1 cellular context compared by ENCODE assay signal in genomic region chr17:72447251-72447640, GRCh38.
TF ChIP-seq lines count a peak whose summit lies in the region.

No MANE protein-coding gene starts in this region.

TF ChIP-seq in HepG2, 621 proteins besides CTCF, POLR2A, EP300 and RAD21 (continued from another document and continues in another):
- TF ChIP-seq, protein P1, sequence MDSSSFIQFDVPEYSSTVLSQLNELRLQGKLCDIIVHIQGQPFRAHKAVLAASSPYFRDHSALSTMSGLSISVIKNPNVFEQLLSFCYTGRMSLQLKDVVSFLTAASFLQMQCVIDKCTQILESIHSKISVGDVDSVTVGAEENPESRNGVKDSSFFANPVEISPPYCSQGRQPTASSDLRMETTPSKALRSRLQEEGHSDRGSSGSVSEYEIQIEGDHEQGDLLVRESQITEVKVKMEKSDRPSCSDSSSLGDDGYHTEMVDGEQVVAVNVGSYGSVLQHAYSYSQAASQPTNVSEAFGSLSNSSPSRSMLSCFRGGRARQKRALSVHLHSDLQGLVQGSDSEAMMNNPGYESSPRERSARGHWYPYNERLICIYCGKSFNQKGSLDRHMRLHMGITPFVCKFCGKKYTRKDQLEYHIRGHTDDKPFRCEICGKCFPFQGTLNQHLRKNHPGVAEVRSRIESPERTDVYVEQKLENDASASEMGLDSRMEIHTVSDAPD (CRISPR knock-in tag; IDR thresholded peaks at IDR 0.05) = peak; percentile 50; the same call in 1 of the 2 replicates
- TF ChIP-seq TEF (CRISPR knock-in tag; IDR thresholded peaks at IDR 0.05) (no peak), GABPB1 (CRISPR knock-in tag; IDR thresholded peaks at IDR 0.05) (no peak), TP53 (CRISPR knock-in tag; conservative IDR thresholded peaks at IDR 0.05) (no peak), RBM39 (IDR thresholded peaks at IDR 0.05; ENCODE audit: low read depth, low read length, poor library complexity, severe bottlenecking) (no peak), THAP9 (CRISPR knock-in tag; IDR thresholded peaks at IDR 0.05; ENCODE audit: borderline replicate concordance) (no peak), SKI (IDR thresholded peaks at IDR 0.05; ENCODE audit: partially characterized antibody) (peak; percentile 81), KDM1A (CRISPR knock-in tag; IDR thresholded peaks at IDR 0.05) (no peak), GATAD1 (CRISPR knock-in tag; IDR thresholded peaks at IDR 0.05) (0 out of 2 replicates have a peak, but pooled peaks have one; percentile 46), ZFY (CRISPR knock-in tag; IDR thresholded peaks at IDR 0.05) (no peak), ZNF30 (CRISPR knock-in tag; IDR thresholded peaks at IDR 0.05) (no peak), TARDBP (CRISPR knock-in tag; IDR thresholded peaks at IDR 0.05) (peak; percentile 88; the same call in 1 of the 2 replicates), KLF13 (CRISPR knock-in tag; IDR thresholded peaks at IDR 0.05) (no peak), RARA (CRISPR knock-in tag; IDR thresholded peaks at IDR 0.05) (peak; percentile 99), RELA (CRISPR knock-in tag; IDR thresholded peaks at IDR 0.05) (peak; percentile 51; the same call in 1 of the 2 replicates), ATF4 (CRISPR knock-in tag; IDR thresholded peaks at IDR 0.05) (no peak), TEAD3 (CRISPR knock-in tag; optimal IDR thresholded peaks at IDR 0.05; ENCODE audit: borderline replicate concordance) (peak; percentile 72), ZNF282 (IDR thresholded peaks at IDR 0.05; ENCODE audit: partially characterized antibody) (no peak), HMG20A (CRISPR knock-in tag; IDR thresholded peaks at IDR 0.05; ENCODE audit: borderline replicate concordance) (peak; percentile 89), SIX4 (CRISPR knock-in tag; IDR thresholded peaks at IDR 0.05) (peak; percentile 94), CAMTA2 (CRISPR knock-in tag; IDR thresholded peaks at IDR 0.05; ENCODE audit: borderline replicate concordance) (no peak), SATB2 (CRISPR knock-in tag; IDR thresholded peaks at IDR 0.05) (no peak), GZF1 (CRISPR knock-in tag; IDR thresholded peaks at IDR 0.05) (no peak), BCLAF1 (IDR thresholded peaks at IDR 0.05) (no peak), BCL3 (CRISPR knock-in tag; IDR thresholded peaks at IDR 0.05) (no peak), ZBTB33 (CRISPR knock-in tag; IDR thresholded peaks at IDR 0.05) (no peak; the same call in 1 of the 2 replicates), ZBTB14 (CRISPR knock-in tag; IDR thresholded peaks at IDR 0.05) (no peak), FOSL2 (CRISPR knock-in tag; IDR thresholded peaks at IDR 0.05) (peak; percentile 52)
- TF ChIP-seq, protein P2, sequence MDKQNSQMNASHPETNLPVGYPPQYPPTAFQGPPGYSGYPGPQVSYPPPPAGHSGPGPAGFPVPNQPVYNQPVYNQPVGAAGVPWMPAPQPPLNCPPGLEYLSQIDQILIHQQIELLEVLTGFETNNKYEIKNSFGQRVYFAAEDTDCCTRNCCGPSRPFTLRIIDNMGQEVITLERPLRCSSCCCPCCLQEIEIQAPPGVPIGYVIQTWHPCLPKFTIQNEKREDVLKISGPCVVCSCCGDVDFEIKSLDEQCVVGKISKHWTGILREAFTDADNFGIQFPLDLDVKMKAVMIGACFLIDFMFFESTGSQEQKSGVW (CRISPR knock-in tag; IDR thresholded peaks at IDR 0.05; ENCODE audit: borderline replicate concordance) = no peak
- TF ChIP-seq, protein P3, sequence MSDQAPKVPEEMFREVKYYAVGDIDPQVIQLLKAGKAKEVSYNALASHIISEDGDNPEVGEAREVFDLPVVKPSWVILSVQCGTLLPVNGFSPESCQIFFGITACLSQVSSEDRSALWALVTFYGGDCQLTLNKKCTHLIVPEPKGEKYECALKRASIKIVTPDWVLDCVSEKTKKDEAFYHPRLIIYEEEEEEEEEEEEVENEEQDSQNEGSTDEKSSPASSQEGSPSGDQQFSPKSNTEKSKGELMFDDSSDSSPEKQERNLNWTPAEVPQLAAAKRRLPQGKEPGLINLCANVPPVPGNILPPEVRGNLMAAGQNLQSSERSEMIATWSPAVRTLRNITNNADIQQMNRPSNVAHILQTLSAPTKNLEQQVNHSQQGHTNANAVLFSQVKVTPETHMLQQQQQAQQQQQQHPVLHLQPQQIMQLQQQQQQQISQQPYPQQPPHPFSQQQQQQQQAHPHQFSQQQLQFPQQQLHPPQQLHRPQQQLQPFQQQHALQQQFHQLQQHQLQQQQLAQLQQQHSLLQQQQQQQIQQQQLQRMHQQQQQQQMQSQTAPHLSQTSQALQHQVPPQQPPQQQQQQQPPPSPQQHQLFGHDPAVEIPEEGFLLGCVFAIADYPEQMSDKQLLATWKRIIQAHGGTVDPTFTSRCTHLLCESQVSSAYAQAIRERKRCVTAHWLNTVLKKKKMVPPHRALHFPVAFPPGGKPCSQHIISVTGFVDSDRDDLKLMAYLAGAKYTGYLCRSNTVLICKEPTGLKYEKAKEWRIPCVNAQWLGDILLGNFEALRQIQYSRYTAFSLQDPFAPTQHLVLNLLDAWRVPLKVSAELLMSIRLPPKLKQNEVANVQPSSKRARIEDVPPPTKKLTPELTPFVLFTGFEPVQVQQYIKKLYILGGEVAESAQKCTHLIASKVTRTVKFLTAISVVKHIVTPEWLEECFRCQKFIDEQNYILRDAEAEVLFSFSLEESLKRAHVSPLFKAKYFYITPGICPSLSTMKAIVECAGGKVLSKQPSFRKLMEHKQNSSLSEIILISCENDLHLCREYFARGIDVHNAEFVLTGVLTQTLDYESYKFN (CRISPR knock-in tag; conservative IDR thresholded peaks at IDR 0.05) = peak; percentile 93
- TF ChIP-seq, protein P4, sequence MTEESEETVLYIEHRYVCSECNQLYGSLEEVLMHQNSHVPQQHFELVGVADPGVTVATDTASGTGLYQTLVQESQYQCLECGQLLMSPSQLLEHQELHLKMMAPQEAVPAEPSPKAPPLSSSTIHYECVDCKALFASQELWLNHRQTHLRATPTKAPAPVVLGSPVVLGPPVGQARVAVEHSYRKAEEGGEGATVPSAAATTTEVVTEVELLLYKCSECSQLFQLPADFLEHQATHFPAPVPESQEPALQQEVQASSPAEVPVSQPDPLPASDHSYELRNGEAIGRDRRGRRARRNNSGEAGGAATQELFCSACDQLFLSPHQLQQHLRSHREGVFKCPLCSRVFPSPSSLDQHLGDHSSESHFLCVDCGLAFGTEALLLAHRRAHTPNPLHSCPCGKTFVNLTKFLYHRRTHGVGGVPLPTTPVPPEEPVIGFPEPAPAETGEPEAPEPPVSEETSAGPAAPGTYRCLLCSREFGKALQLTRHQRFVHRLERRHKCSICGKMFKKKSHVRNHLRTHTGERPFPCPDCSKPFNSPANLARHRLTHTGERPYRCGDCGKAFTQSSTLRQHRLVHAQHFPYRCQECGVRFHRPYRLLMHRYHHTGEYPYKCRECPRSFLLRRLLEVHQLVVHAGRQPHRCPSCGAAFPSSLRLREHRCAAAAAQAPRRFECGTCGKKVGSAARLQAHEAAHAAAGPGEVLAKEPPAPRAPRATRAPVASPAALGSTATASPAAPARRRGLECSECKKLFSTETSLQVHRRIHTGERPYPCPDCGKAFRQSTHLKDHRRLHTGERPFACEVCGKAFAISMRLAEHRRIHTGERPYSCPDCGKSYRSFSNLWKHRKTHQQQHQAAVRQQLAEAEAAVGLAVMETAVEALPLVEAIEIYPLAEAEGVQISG (CRISPR knock-in tag; IDR thresholded peaks at IDR 0.05) = no peak
